ENCODE assay signal across 8 cellular contexts in the genomic region with DNA sequence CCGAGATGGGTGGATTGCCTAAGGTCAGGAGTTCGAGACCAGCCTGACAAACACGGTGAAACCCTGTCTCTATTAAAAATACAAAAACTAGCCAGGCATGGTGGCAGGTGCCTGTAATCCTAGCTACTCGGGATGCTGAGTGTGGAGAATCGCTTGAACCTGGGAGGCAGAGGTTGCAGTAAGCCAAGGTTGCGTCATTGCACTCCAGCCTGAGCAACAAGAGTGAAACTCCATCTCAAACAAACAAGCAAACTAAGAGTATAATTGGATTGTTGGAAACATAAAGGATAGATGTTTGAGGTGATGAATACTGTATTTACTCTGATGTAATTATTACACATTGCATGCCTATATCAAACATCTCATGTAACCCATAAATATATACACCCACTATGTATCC. TPM values are rescaled to one million over a fixed set of nuclear protein-coding genes. Genes with fewer than 3 reads are reported as not detected.
DNase-seq lines count a peak whose midpoint lies in the region; ATAC-seq, FAIRE-seq and TF ChIP-seq lines count a peak whose summit lies in the region.
"Not testable (repeated sequence)": the region's sequence is repeated elsewhere in the genome, so short reads cannot be mapped to it uniquely, and the experiment has no call there.

No MANE protein-coding gene starts in this region.

- H2AK5ac ChIP-seq in mesendoderm (ENCODE audit: low read length) = not testable (repeated sequence)

- H3K27ac ChIP-seq in A549; K562 (ENCODE audit: extremely low read depth, low read depth, low read length); mesendoderm (ENCODE audit: low read depth, low read length): not testable (repeated sequence)

- peak overlapping the region; percentile 45 for H2BK120ac ChIP-seq in mesendoderm (ENCODE audit: low read depth, low read length)

- not testable (repeated sequence) for TF ChIP-seq CTCF in A549 (IDR thresholded peaks at IDR 0.05); K562 (IDR thresholded peaks at IDR 0.05 in 2 of 3, conservative IDR thresholded peaks at IDR 0.05 in 1 of 3; ENCODE audit: insufficient read depth in 2 of 3, low read depth in 1 of 3, low read length in 3 of 3)

- not testable (repeated sequence) for H3K27me3 ChIP-seq in K562 (ENCODE audit: control insufficient read depth in 2 of 2, insufficient read depth in 2 of 2, low read length in 2 of 2); mesendoderm (ENCODE audit: insufficient read depth, low read length, poor library complexity)

- ATAC-seq in A549, K562: not testable (repeated sequence)

- not testable (repeated sequence) for H3K56ac ChIP-seq in mesendoderm (ENCODE audit: low read length)

- not testable (repeated sequence) for H3K9me1 ChIP-seq in K562 (ENCODE audit: control insufficient read depth, insufficient read depth, low read length)

- H3K23ac ChIP-seq in mesendoderm (ENCODE audit: low read length) = not testable (repeated sequence)

- not testable (repeated sequence) for H3K4me3 ChIP-seq in A549; K562; mesendoderm (ENCODE audit: low read length)

- WGBS in A549 (ENCODE audit: missing lambda C conversion rate) = 84% methylated on average over 6 of the region's 6 CpGs
- 84% methylated on average over 6 of the region's 6 CpGs for WGBS in K562 (ENCODE audit: insufficient coverage, low coverage, missing lambda C conversion rate)
- WGBS in mesendoderm (ENCODE audit: extremely low coverage, insufficient coverage, low lambda C conversion rate) = no CpG with 5 or more reads among the region's 6 CpGs

- peak overlapping the region; percentile 76 for H4K8ac ChIP-seq in mesendoderm (ENCODE audit: low read depth, low read length)

- H3K18ac ChIP-seq in mesendoderm (ENCODE audit: low read length) = not testable (repeated sequence)

- not testable (repeated sequence) for H3K36me3 ChIP-seq in K562 (ENCODE audit: control insufficient read depth, insufficient read depth, low read length); mesendoderm (ENCODE audit: control insufficient read depth, insufficient read depth, low read length)

- H3K4me1 ChIP-seq in A549; mesendoderm (ENCODE audit: control insufficient read depth, low read depth, low read length): not testable (repeated sequence)
- H3K4me1 ChIP-seq in K562 (replicated peaks in 1 of 2; ENCODE audit: control insufficient read depth in 2 of 2, insufficient read depth in 2 of 2, low read length in 2 of 2) = peaks cover 16% of the 10 kb centered on the region in 2 experiments; a peak in 4 of 5 replicates

- H3K79me2 ChIP-seq in K562 (ENCODE audit: control insufficient read depth, insufficient read depth, low read length); mesendoderm (ENCODE audit: control insufficient read depth, insufficient read depth, low read length): not testable (repeated sequence)

- H2BK15ac ChIP-seq in mesendoderm (replicated peaks; ENCODE audit: low read depth) = not testable (repeated sequence)

- not testable (repeated sequence) for TF ChIP-seq EP300 in A549 (IDR thresholded peaks at IDR 0.05); K562 (IDR thresholded peaks at IDR 0.05; ENCODE audit: low read length)

- not testable (repeated sequence) for DNase-seq in A549 (ENCODE audit: low read depth in 1 of 2, low spot score in 1 of 2); K562 (ENCODE audit: extremely low read depth in 1 of 4, low spot score in 3 of 4); mesendoderm
- DNase-seq in DMS53 (lab: John Stamatoyannopoulos, UW) = peak; percentile 71
- DNase-seq in NCI-H1436 treated with DMSO at 0.1 percent for 48 hours (lab: John Stamatoyannopoulos, UW) = peak; percentile 57
- DNase-seq in NCI-H2107 (lab: John Stamatoyannopoulos, UW) = peak; percentile 28
- peak; percentile 61 for DNase-seq in NCI-H2196 (lab: John Stamatoyannopoulos, UW; ENCODE audit: unreplicated experiment)
- peak; percentile 21 for DNase-seq in NCI-H69 (lab: John Stamatoyannopoulos, UW)

- CTCF ChIA-PET in A549 (lab: Yijun Ruan, JAX); K562 (lab: Yijun Ruan, JAX; ENCODE audit: low intra/inter-chr PET ratio): not testable (repeated sequence)

- POLR2A ChIA-PET in A549 (lab: Yijun Ruan, JAX) = not testable (repeated sequence)
- POLR2A ChIA-PET in K562 (lab: Yijun Ruan, JAX) = interaction anchor here (1.9 kb wide), 1 partner anchor 19 kb away, joined by 7 read pairs; no protein-coding TSS in a partner anchor

- peak overlapping the region; percentile 31 for H3K4ac ChIP-seq in mesendoderm (ENCODE audit: low read depth, low read length)

- BruUV-seq in K562 (replicated peaks; lab: Mats Ljungman, UMichigan) = not testable (repeated sequence)

- H4K5ac ChIP-seq in mesendoderm (ENCODE audit: low read length) = not testable (repeated sequence)

- H3K79me1 ChIP-seq in mesendoderm (ENCODE audit: low read length) = not testable (repeated sequence)

- H3K9ac ChIP-seq in K562 (ENCODE audit: insufficient read depth in 1 of 2, low read depth in 2 of 2, low read length in 2 of 2); mesendoderm (ENCODE audit: low read length): not testable (repeated sequence)

- not testable (repeated sequence) for H2AFZ ChIP-seq in K562 (ENCODE audit: low read depth, low read length)

- H3K9me3 ChIP-seq in A549; K562 (replicated peaks; ENCODE audit: control insufficient read depth, insufficient read depth, low read depth, low read length): not testable (repeated sequence)

- not testable (repeated sequence) for H2BK5ac ChIP-seq in mesendoderm (ENCODE audit: low read length)

- intact Hi-C loops in K562 (cut with micrococcal nuclease) = not testable (repeated sequence)

- in situ Hi-C loops in K562 (cut with MboI) = not testable (repeated sequence)

- not testable (repeated sequence) for H3K4me2 ChIP-seq in A549; K562 (ENCODE audit: insufficient read depth, low read length); mesendoderm (ENCODE audit: low read length)

- not testable (repeated sequence) for TF ChIP-seq RAD21 in A549 (conservative IDR thresholded peaks at IDR 0.05 in 1 of 2, IDR thresholded peaks at IDR 0.05 in 1 of 2); K562 (CRISPR knock-in tag; conservative IDR thresholded peaks at IDR 0.05 in 1 of 2, IDR thresholded peaks at IDR 0.05 in 1 of 2)

- TF ChIP-seq POLR2A in A549 (IDR thresholded peaks at IDR 0.05; ENCODE audit: low read length); K562 (conservative IDR thresholded peaks at IDR 0.05): not testable (repeated sequence)

- not testable (repeated sequence) for FAIRE-seq in A549 (lab: Jason Lieb, UNC); K562 (lab: Jason Lieb, UNC)

- not testable (repeated sequence) for H4K20me1 ChIP-seq in K562 (replicated peaks; ENCODE audit: control insufficient read depth, insufficient read depth, low read length)

RNA-seq across cellular contexts. Expression of a gene that starts 9.0 kb away (rescaled TPM):
- polyA plus RNA-seq in A549 (2011; rRNA removed) (61.2 and 67.9 TPM in 2 replicates), A549 (2017; fragmentation: RNase III; extraction: RNeasy Plus Mini Kit Qiagen cat#74134 plus additional on column Dnase treatment) (117 to 128 TPM (median 121 TPM) in 3 replicates), K562 (2011; rRNA removed) (133 and 156 TPM in 2 replicates), K562 (2014; fragmentation: Illumina TruSeq; extraction: Trizol) (565 and 605 TPM in 2 replicates), K562 (2014; fragmentation: Nextera tagmentation; extraction: Ambion mirVana) (10 to 100 TPM; 68.1 to 93.9 TPM), K562 (2014; rRNA removed) (197 and 354 TPM in 2 replicates)
- polyA plus RNA-seq in A549 (2012; cell fraction: cytosol; rRNA removed) = 44.7 and 49.2 TPM in 2 replicates
- 19.4 and 22.9 TPM in 2 replicates for polyA plus RNA-seq in A549 (2012; cell fraction: nucleus; rRNA removed)
- 23.9 and 24.4 TPM in 2 replicates for polyA minus RNA-seq in A549 (2011; rRNA and poly(A)+ RNA removed)
- total RNA-seq in K562 (2011; cell fraction: chromatin; rRNA removed; ENCODE audit: low replicate concordance) = 86.7 and 153 TPM in 2 replicates
- 54.7 and 57.9 TPM in 2 replicates for total RNA-seq in K562 (2011; cell fraction: nucleolus; rRNA removed)
- total RNA-seq in K562 (2011; cell fraction: nucleoplasm; rRNA removed) = 124 and 201 TPM in 2 replicates
- total RNA-seq in K562 (2014; rRNA removed) (147 and 163 TPM in 2 replicates), K562 (2014; rRNA removed; fragmentation: Illumina TruSeq; extraction: Trizol) (196 and 198 TPM in 2 replicates), K562 (2015; rRNA removed; fragmentation: Illumina TruSeq; extraction: Trizol) (183 and 188 TPM in 2 replicates), K562 (2021) (203 and 219 TPM in 2 replicates)
- polyA plus RNA-seq in K562 (2011; cell fraction: cytosol; rRNA removed) = 116 and 118 TPM in 2 replicates
- 47.5 and 50.4 TPM in 2 replicates for polyA plus RNA-seq in K562 (2011; cell fraction: nucleus; rRNA removed)
- 174 and 197 TPM in 2 replicates for polyA plus RNA-seq in K562 (2012)
- polyA minus RNA-seq in K562 (2011; rRNA and poly(A)+ RNA removed) = 60.6 and 80.0 TPM in 2 replicates
- polyA minus RNA-seq in K562 (2011; cell fraction: cytosol; rRNA and poly(A)+ RNA removed) = 32.9 and 35.0 TPM in 2 replicates
- 22.9 and 51.1 TPM in 2 replicates for polyA minus RNA-seq in K562 (2011; cell fraction: nucleus; rRNA and poly(A)+ RNA removed)
- polyA plus RNA-seq in mesendoderm (2013, experiment 1 of 2) = 201 TPM
- polyA plus RNA-seq in mesendoderm (2013, experiment 2 of 2) = 201 TPM

RNA-seq across cellular contexts. Expression of a gene that starts 58.5 kb away (rescaled TPM):
- polyA plus RNA-seq in A549 (2011; rRNA removed) = 34.9 and 41.8 TPM in 2 replicates
- 5.6 and 6.2 TPM in 2 replicates for polyA plus RNA-seq in A549 (2012; cell fraction: cytosol; rRNA removed)
- polyA plus RNA-seq in A549 (2012; cell fraction: nucleus; rRNA removed) = 7.2 and 11.4 TPM in 2 replicates
- polyA plus RNA-seq in A549 (2017; fragmentation: RNase III; extraction: RNeasy Plus Mini Kit Qiagen cat#74134 plus additional on column Dnase treatment) = 23.9 to 32.3 TPM (median 27.7 TPM) in 3 replicates
- 24.6 and 30.4 TPM in 2 replicates for polyA minus RNA-seq in A549 (2011; rRNA and poly(A)+ RNA removed)
- 15.8 and 40.1 TPM in 2 replicates for total RNA-seq in K562 (2011; cell fraction: chromatin; rRNA removed; ENCODE audit: low replicate concordance)
- 11.8 and 12.5 TPM in 2 replicates for total RNA-seq in K562 (2011; cell fraction: nucleolus; rRNA removed)
- total RNA-seq in K562 (2011; cell fraction: nucleoplasm; rRNA removed) = 16.7 and 23.1 TPM in 2 replicates
- total RNA-seq in K562 (2014; rRNA removed) = 8.1 and 8.8 TPM in 2 replicates
- total RNA-seq in K562 (2014; rRNA removed; fragmentation: Illumina TruSeq; extraction: Trizol) = 25.3 and 30.3 TPM in 2 replicates
- 19.4 and 21.2 TPM in 2 replicates for total RNA-seq in K562 (2015; rRNA removed; fragmentation: Illumina TruSeq; extraction: Trizol)
- total RNA-seq in K562 (2021) = 21.3 and 21.4 TPM in 2 replicates
- polyA plus RNA-seq in K562 (2011; rRNA removed) = 37.5 and 42.1 TPM in 2 replicates
- polyA plus RNA-seq in K562 (2011; cell fraction: cytosol; rRNA removed) = 11.7 and 20.0 TPM in 2 replicates
- polyA plus RNA-seq in K562 (2011; cell fraction: nucleus; rRNA removed) = 7.3 and 9.5 TPM in 2 replicates
- polyA plus RNA-seq in K562 (2012) = 26.5 and 34.6 TPM in 2 replicates
- 26.8 and 29.7 TPM in 2 replicates for polyA plus RNA-seq in K562 (2014; fragmentation: Illumina TruSeq; extraction: Trizol)
- 10 to 100 TPM; 16.8 to 21.9 TPM for polyA plus RNA-seq in K562 (2014; fragmentation: Nextera tagmentation; extraction: Ambion mirVana)
- 18.6 and 21.6 TPM in 2 replicates for polyA plus RNA-seq in K562 (2014; rRNA removed)
- 69.1 and 75.4 TPM in 2 replicates for polyA minus RNA-seq in K562 (2011; rRNA and poly(A)+ RNA removed)
- polyA minus RNA-seq in K562 (2011; cell fraction: cytosol; rRNA and poly(A)+ RNA removed) = 23.8 and 27.6 TPM in 2 replicates
- polyA minus RNA-seq in K562 (2011; cell fraction: nucleus; rRNA and poly(A)+ RNA removed) = 6.1 and 16.4 TPM in 2 replicates
- polyA plus RNA-seq in mesendoderm (2013, experiment 1 of 2) = 30.2 TPM
- polyA plus RNA-seq in mesendoderm (2013, experiment 2 of 2) = 29.5 TPM

RNA-seq across cellular contexts. Expression of a gene that starts 59.0 kb away (rescaled TPM):
- polyA plus RNA-seq in A549 (2011; rRNA removed) = 145 and 202 TPM in 2 replicates
- 54.2 and 63.4 TPM in 2 replicates for polyA plus RNA-seq in A549 (2012; cell fraction: cytosol; rRNA removed)
- polyA plus RNA-seq in A549 (2012; cell fraction: nucleus; rRNA removed) = 178 and 186 TPM in 2 replicates
- 77.5 to 80.0 TPM (median 78.6 TPM) in 3 replicates for polyA plus RNA-seq in A549 (2017; fragmentation: RNase III; extraction: RNeasy Plus Mini Kit Qiagen cat#74134 plus additional on column Dnase treatment)
- 144 and 151 TPM in 2 replicates for polyA minus RNA-seq in A549 (2011; rRNA and poly(A)+ RNA removed)
- 200 and 281 TPM in 2 replicates for total RNA-seq in K562 (2011; cell fraction: chromatin; rRNA removed; ENCODE audit: low replicate concordance)
- 147 and 148 TPM in 2 replicates for total RNA-seq in K562 (2011; cell fraction: nucleolus; rRNA removed)
- total RNA-seq in K562 (2011; cell fraction: nucleoplasm; rRNA removed) = 206 and 295 TPM in 2 replicates
- 129 and 138 TPM in 2 replicates for total RNA-seq in K562 (2014; rRNA removed)
- total RNA-seq in K562 (2014; rRNA removed; fragmentation: Illumina TruSeq; extraction: Trizol) = 153 and 184 TPM in 2 replicates
- total RNA-seq in K562 (2015; rRNA removed; fragmentation: Illumina TruSeq; extraction: Trizol) = 109 and 120 TPM in 2 replicates
- 200 and 224 TPM in 2 replicates for total RNA-seq in K562 (2021)
- polyA plus RNA-seq in K562 (2011; rRNA removed) = 144 and 222 TPM in 2 replicates
- 86.7 and 94.2 TPM in 2 replicates for polyA plus RNA-seq in K562 (2011; cell fraction: cytosol; rRNA removed)
- 179 and 244 TPM in 2 replicates for polyA plus RNA-seq in K562 (2011; cell fraction: nucleus; rRNA removed)
- polyA plus RNA-seq in K562 (2012) = 139 and 140 TPM in 2 replicates
- 147 and 158 TPM in 2 replicates for polyA plus RNA-seq in K562 (2014; fragmentation: Illumina TruSeq; extraction: Trizol)
- 10 to 100 TPM; 27.1 to 31.0 TPM for polyA plus RNA-seq in K562 (2014; fragmentation: Nextera tagmentation; extraction: Ambion mirVana)
- polyA plus RNA-seq in K562 (2014; rRNA removed) = 131 and 143 TPM in 2 replicates
- polyA minus RNA-seq in K562 (2011; rRNA and poly(A)+ RNA removed) = 221 and 238 TPM in 2 replicates
- 104 and 109 TPM in 2 replicates for polyA minus RNA-seq in K562 (2011; cell fraction: cytosol; rRNA and poly(A)+ RNA removed)
- 141 and 172 TPM in 2 replicates for polyA minus RNA-seq in K562 (2011; cell fraction: nucleus; rRNA and poly(A)+ RNA removed)
- polyA plus RNA-seq in mesendoderm (2013, experiment 1 of 2) = 146 TPM
- 147 TPM for polyA plus RNA-seq in mesendoderm (2013, experiment 2 of 2)
